25 cellular contexts compared by ENCODE assay signal in genomic region chr19:8731428-8732169, GRCh38. TPM values are rescaled to one million over a fixed set of nuclear protein-coding genes. Genes with fewer than 3 reads are reported as not detected.
DNase-seq lines count a peak whose midpoint lies in the region; ATAC-seq and TF ChIP-seq lines count a peak whose summit lies in the region.
"Had no signal": no experiment of that assay in that cellular context is flagged by ENCODE, and none has a peak within 500 bp of the region (broad histone marks: within the 10 kb centered on the region; RNA-seq: fewer than 3 reads in every experiment).

No MANE protein-coding gene starts in this region.

- H3K4me1 Mint-ChIP-seq in activated naive CD4-positive, alpha-beta T cell treated with anti-CD3 and anti-CD28 coated beads for 36 hours (ENCODE audit: low read depth) = no peaks in the 10 kb centered on the region
- H3K4me1 Mint-ChIP-seq in activated naive CD8-positive, alpha-beta T cell treated with anti-CD3 and anti-CD28 coated beads for 36 hours = no peaks in the 10 kb centered on the region
- H3K4me1 Mint-ChIP-seq in osteocyte (ENCODE audit: unreplicated experiment) = no peaks in the 10 kb centered on the region
- H3K4me1 Mint-ChIP-seq: stimulated activated effector memory CD8-positive, alpha-beta T cell treated with anti-CD3 and anti-CD28 coated beads, Interleukin-12 subunit alpha, Interleukin-12 subunit beta, amount 100 ng/mL, for 72 hours; T-helper 17 cell; WTC11 had no signal

- no peaks in the 10 kb centered on the region for H3K9me3 ChIP-seq in heart right ventricle
- H3K9me3 ChIP-seq: ascending aorta, mucosa of descending colon had no signal

- H3K36me3 ChIP-seq in heart right ventricle = no peaks in the 10 kb centered on the region
- H3K36me3 ChIP-seq: ascending aorta had no signal

- H3K4me1 ChIP-seq in heart right ventricle = no peaks in the 10 kb centered on the region
- H3K4me1 ChIP-seq: ascending aorta had no signal

- H3K9me3 Mint-ChIP-seq in activated naive CD4-positive, alpha-beta T cell treated with anti-CD3 and anti-CD28 coated beads for 36 hours = no peaks in the 10 kb centered on the region
- no peaks in the 10 kb centered on the region for H3K9me3 Mint-ChIP-seq in activated naive CD8-positive, alpha-beta T cell treated with anti-CD3 and anti-CD28 coated beads for 36 hours
- peaks cover 16% of the 10 kb centered on the region for H3K9me3 Mint-ChIP-seq in osteocyte (ENCODE audit: unreplicated experiment)
- H3K9me3 Mint-ChIP-seq: stimulated activated effector memory CD8-positive, alpha-beta T cell treated with anti-CD3 and anti-CD28 coated beads, Interleukin-12 subunit alpha, Interleukin-12 subunit beta, amount 100 ng/mL, for 72 hours had no signal

- no peak overlapping the region for H3K4me3 Mint-ChIP-seq in activated naive CD4-positive, alpha-beta T cell treated with anti-CD3 and anti-CD28 coated beads for 36 hours
- no peak overlapping the region for H3K4me3 Mint-ChIP-seq in activated naive CD8-positive, alpha-beta T cell treated with anti-CD3 and anti-CD28 coated beads for 36 hours
- H3K4me3 Mint-ChIP-seq in osteocyte (ENCODE audit: unreplicated experiment) = no peak overlapping the region
- H3K4me3 Mint-ChIP-seq: stimulated activated effector memory CD8-positive, alpha-beta T cell treated with anti-CD3 and anti-CD28 coated beads, Interleukin-12 subunit alpha, Interleukin-12 subunit beta, amount 100 ng/mL, for 72 hours; T-helper 17 cell; WTC11 had no signal

- DNase-seq in activated naive CD4-positive, alpha-beta T cell treated with anti-CD3 and anti-CD28 coated beads for 36 hours = peak; percentile 32
- DNase-seq in activated naive CD4-positive, alpha-beta T cell treated with Interleukin-2 at 50 U/mL for 16 hours = no peak
- peak; percentile 2 for DNase-seq in M059J (ENCODE audit: low read depth)
- peak; percentile 3 for DNase-seq in activated naive CD8-positive, alpha-beta T cell treated with anti-CD3 and anti-CD28 coated beads for 36 hours
- peak; percentile 73 for DNase-seq in osteocyte (ENCODE audit: extremely low spot score, unreplicated experiment)
- no peak for DNase-seq in heart right ventricle
- DNase-seq in NCI-H146 treated with DMSO at 0.1 percent for 48 hours (lab: John Stamatoyannopoulos, UW; ENCODE audit: unreplicated experiment) = no peak
- DNase-seq: activated gamma-delta T cell treated with Interleukin-2 at 50 U/mL for 16 hours; erythroblast; mucosa of descending colon; NCI-H1105; NCI-H2107; NCI-H524 treated with DMSO at 0.1 percent for 48 hours; SHP77; stimulated activated CD4-positive, alpha-beta T cell treated with anti-CD3 and anti-CD28 coated beads, Interleukin-12 subunit alpha, Interleukin-12 subunit beta, amount 100 ng/mL, for 4 hours; T-helper 17 cell had no signal

- ATAC-seq in GM21825 (IDR thresholded peaks at IDR 0.05; ENCODE audit: unreplicated experiment) (no peak), heart right ventricle (no peak)
- ATAC-seq: left lobe of liver; mucosa of descending colon; stimulated activated effector memory CD8-positive, alpha-beta T cell treated with anti-CD3 and anti-CD28 coated beads, Interleukin-12 subunit alpha, Interleukin-12 subunit beta, amount 100 ng/mL, for 72 hours; T-helper 17 cell; WTC11 had no signal

- no peaks in the 10 kb centered on the region for H3K27me3 Mint-ChIP-seq in activated naive CD4-positive, alpha-beta T cell treated with anti-CD3 and anti-CD28 coated beads for 36 hours (ENCODE audit: low read depth)
- peaks cover 8% of the 10 kb centered on the region for H3K27me3 Mint-ChIP-seq in activated naive CD8-positive, alpha-beta T cell treated with anti-CD3 and anti-CD28 coated beads for 36 hours
- H3K27me3 Mint-ChIP-seq in osteocyte (ENCODE audit: unreplicated experiment) = no peaks in the 10 kb centered on the region
- H3K27me3 Mint-ChIP-seq: T-helper 17 cell had no signal

- no peak overlapping the region for H3K27ac Mint-ChIP-seq in activated naive CD4-positive, alpha-beta T cell treated with anti-CD3 and anti-CD28 coated beads for 36 hours
- no peak overlapping the region for H3K27ac Mint-ChIP-seq in activated naive CD8-positive, alpha-beta T cell treated with anti-CD3 and anti-CD28 coated beads for 36 hours
- no peak overlapping the region for H3K27ac Mint-ChIP-seq in osteocyte (ENCODE audit: unreplicated experiment)
- H3K27ac Mint-ChIP-seq: stimulated activated effector memory CD8-positive, alpha-beta T cell treated with anti-CD3 and anti-CD28 coated beads, Interleukin-12 subunit alpha, Interleukin-12 subunit beta, amount 100 ng/mL, for 72 hours; T-helper 17 cell; WTC11 had no signal

- H3K27me3 ChIP-seq in heart right ventricle = peaks cover 0 to 9% (median 0%) of the 10 kb centered on the region in 7 donors
- H3K27me3 ChIP-seq: ascending aorta had no signal

- WGBS in heart right ventricle, 2 donors = 54 to 65% methylated on average over 19 of the region's 19 CpGs

- intact Hi-C loops in activated naive CD4-positive, alpha-beta T cell treated with anti-CD3 and anti-CD28 coated beads for 36 hours (cut with micrococcal nuclease) = no loop called here
- intact Hi-C loops in heart right ventricle (cut with DNase I) = no loop called here

- no peak overlapping the region for H3K27ac ChIP-seq in heart right ventricle
- H3K27ac ChIP-seq: ascending aorta, C4-2B had no signal

- no peaks in the 10 kb centered on the region for H3K36me3 Mint-ChIP-seq in activated naive CD4-positive, alpha-beta T cell treated with anti-CD3 and anti-CD28 coated beads for 36 hours (ENCODE audit: low read depth)
- H3K36me3 Mint-ChIP-seq in activated naive CD8-positive, alpha-beta T cell treated with anti-CD3 and anti-CD28 coated beads for 36 hours = no peaks in the 10 kb centered on the region
- H3K36me3 Mint-ChIP-seq in osteocyte (ENCODE audit: unreplicated experiment) = no peaks in the 10 kb centered on the region
- H3K36me3 Mint-ChIP-seq: stimulated activated effector memory CD8-positive, alpha-beta T cell treated with anti-CD3 and anti-CD28 coated beads, Interleukin-12 subunit alpha, Interleukin-12 subunit beta, amount 100 ng/mL, for 72 hours had no signal

- TF ChIP-seq CTCF in osteocyte (IDR thresholded peaks at IDR 0.05) = no peak
- no peak for TF ChIP-seq CTCF in heart right ventricle (IDR thresholded peaks at IDR 0.05)

- H3K4me3 ChIP-seq in heart right ventricle = no peak overlapping the region
- H3K4me3 ChIP-seq: ascending aorta, mucosa of descending colon had no signal

- CTCF ChIA-PET in activated naive CD4-positive, alpha-beta T cell treated with anti-CD3 and anti-CD28 coated beads for 36 hours (lab: Charles Lee) = no interaction called here

RNA-seq across cellular contexts. Expression of gene OR2Z1, which starts 10.2 kb away (rescaled TPM):
- total RNA-seq in activated naive CD4-positive, alpha-beta T cell treated with anti-CD3 and anti-CD28 coated beads for 36 hours = not detected
- not detected in 2 replicates for total RNA-seq in M059J (2014; rRNA removed; shearing (Covaris generic))
- not detected for total RNA-seq in activated naive CD8-positive, alpha-beta T cell treated with anti-CD3 and anti-CD28 coated beads for 36 hours
- total RNA-seq in osteocyte = not detected in 2 replicates
- total RNA-seq in heart right ventricle = not detected
- not detected for polyA plus RNA-seq in heart right ventricle
- total RNA-seq: ascending aorta, frontal cortex, left lobe of liver, mucosa of descending colon, renal cortical epithelial cell, T-helper 17 cell, temporal lobe, WTC11 had no signal

RNA-seq across cellular contexts. Expression of gene ACTL9, which starts 33.0 kb away (rescaled TPM):
- total RNA-seq in activated naive CD4-positive, alpha-beta T cell treated with anti-CD3 and anti-CD28 coated beads for 36 hours = not detected
- not detected in 2 replicates for total RNA-seq in M059J (2014; rRNA removed; shearing (Covaris generic))
- total RNA-seq in activated naive CD8-positive, alpha-beta T cell treated with anti-CD3 and anti-CD28 coated beads for 36 hours = not detected
- total RNA-seq in osteocyte = not detected in 2 replicates
- total RNA-seq in heart right ventricle = not detected
- polyA plus RNA-seq in heart right ventricle = not detected
- total RNA-seq: ascending aorta, frontal cortex, left lobe of liver, mucosa of descending colon, renal cortical epithelial cell, T-helper 17 cell, temporal lobe, WTC11 had no signal

Comparison
In these comparisons a context has a peak if more than half of its experiments do, and no peak if none do; other contexts are left out.
1. DNase-seq: peak in activated naive CD4-positive, alpha-beta T cell treated with anti-CD3 and anti-CD28 coated beads for 36 hours (single experiment), M059J (single experiment), activated naive CD8-positive, alpha-beta T cell treated with anti-CD3 and anti-CD28 coated beads for 36 hours (single experiment) and osteocyte (single experiment); none in activated naive CD4-positive, alpha-beta T cell treated with Interleukin-2 at 50 U/mL for 16 hours (single experiment), heart right ventricle (0 of 2) and NCI-H146 treated with DMSO at 0.1 percent for 48 hours (single experiment).